23 cellular contexts compared by ENCODE assay signal in genomic region chr10:132225849-132226205, GRCh38. TPM values are rescaled to one million over a fixed set of nuclear protein-coding genes. Genes with fewer than 3 reads are reported as not detected.
DNase-seq lines count a peak whose midpoint lies in the region; ATAC-seq and TF ChIP-seq lines count a peak whose summit lies in the region.
"Had no signal": no experiment of that assay in that cellular context is flagged by ENCODE, and none has a peak within 500 bp of the region (broad histone marks: within the 10 kb centered on the region; RNA-seq: fewer than 3 reads in every experiment).

No MANE protein-coding gene starts in this region.

- no peaks in the 10 kb centered on the region for H3K9me3 ChIP-seq in right atrium auricular region
- no peaks in the 10 kb centered on the region for H3K9me3 ChIP-seq in neuronal stem cell (replicated peaks in 1 of 2; ENCODE audit: control insufficient read depth in 2 of 2, insufficient read depth in 1 of 2, low read depth in 1 of 2, low read length in 2 of 2)
- H3K9me3 ChIP-seq: A549 had no signal

- H3K36me3 Mint-ChIP-seq in CD14-positive monocyte = peaks cover 16 to 40% of the 10 kb centered on the region in 2 donors
- H3K36me3 Mint-ChIP-seq in dendritic cell treated with granulocyte-macrophage colony-stimulating factor and Interleukin-4, amounts not matched to agents 40 ng/mL and 50 ng/mL, for 4 days (ENCODE audit: low read depth) = peaks cover 80% of the 10 kb centered on the region
- H3K36me3 Mint-ChIP-seq: CD4-positive, CD25-positive, alpha-beta regulatory T cell; CD8-positive, alpha-beta memory T cell had no signal

- no peak for ATAC-seq in Right ventricle myocardium inferior
- ATAC-seq: A549 had no signal

- no peak overlapping the region for H2BK12ac ChIP-seq in neuronal stem cell (ENCODE audit: low read length)

- H2BK120ac ChIP-seq in neuronal stem cell (ENCODE audit: low read depth, low read length) = no peak overlapping the region

- TF ChIP-seq CTCF in right atrium auricular region (IDR thresholded peaks at IDR 0.05) (no peak), CD14-positive monocyte (IDR thresholded peaks at IDR 0.05) (no peak)

- H3K36me3 ChIP-seq in right atrium auricular region = no peaks in the 10 kb centered on the region
- H3K36me3 ChIP-seq in neuronal stem cell (replicated peaks in 1 of 2; ENCODE audit: control insufficient read depth in 2 of 2, insufficient read depth in 2 of 2, low read length in 2 of 2) = peaks cover 0 to 2% of the 10 kb centered on the region in 2 donors
- H3K36me3 ChIP-seq: BLaER1 treated with 17β-estradiol and CSF1 and Interleukin-3, amounts not matched to agents 10 nM and 100 nM had no signal

- H2AFZ ChIP-seq in neuronal stem cell (ENCODE audit: low read length) = no peak overlapping the region

- intact Hi-C loops in Right ventricle myocardium inferior (cut with DNase I) = no loop called here
- intact Hi-C loops in CD14-positive monocyte (cut with micrococcal nuclease) = loop anchor here (5.0 to 10.0 kb wide), 3 partner anchors 79 to 409 kb away; partner anchors contain the start of gene STK32C (in 1 of the 2)
- intact Hi-C loops in dendritic cell treated with granulocyte-macrophage colony-stimulating factor and Interleukin-4, amounts not matched to agents 40 ng/mL and 50 ng/mL, for 4 days (cut with micrococcal nuclease) = loop anchor here (10.0 kb wide), 1 partner anchor 409 kb away; no protein-coding TSS in a partner anchor

- no peak overlapping the region for H4K91ac ChIP-seq in neuronal stem cell (ENCODE audit: low read depth, low read length, poor library complexity)

- H3K27ac Mint-ChIP-seq in CD14-positive monocyte = peak overlapping the region in 5 of 7 donors; percentile 69 to 82 (median 77)
- H3K27ac Mint-ChIP-seq in dendritic cell treated with granulocyte-macrophage colony-stimulating factor and Interleukin-4, amounts not matched to agents 40 ng/mL and 50 ng/mL, for 4 days = peak overlapping the region; percentile 82
- H3K27ac Mint-ChIP-seq: B cell; CD4-positive, CD25-positive, alpha-beta regulatory T cell; CD8-positive, alpha-beta memory T cell had no signal

- no peak overlapping the region for H2BK5ac ChIP-seq in neuronal stem cell (ENCODE audit: low read length)

- no peak overlapping the region for H3K4me2 ChIP-seq in neuronal stem cell (ENCODE audit: insufficient read depth, low read length, poor library complexity, severe bottlenecking)
- H3K4me2 ChIP-seq: A549 had no signal

- peak overlapping the region; percentile 63 to 78 for H3K4me3 Mint-ChIP-seq in CD14-positive monocyte
- peak overlapping the region; percentile 51 for H3K4me3 Mint-ChIP-seq in dendritic cell treated with granulocyte-macrophage colony-stimulating factor and Interleukin-4, amounts not matched to agents 40 ng/mL and 50 ng/mL, for 4 days
- H3K4me3 Mint-ChIP-seq: B cell; CD4-positive, alpha-beta memory T cell; CD4-positive, CD25-positive, alpha-beta regulatory T cell; CD8-positive, alpha-beta memory T cell had no signal

- no peak overlapping the region for H2AK5ac ChIP-seq in neuronal stem cell (ENCODE audit: low read depth, low read length)

- peak; percentile 35 for DNase-seq in Right ventricle myocardium inferior (ENCODE audit: missing footprints)
- DNase-seq in right atrium auricular region (ENCODE audit: low spot score) = no peak
- DNase-seq in CD14-positive monocyte (ENCODE audit: low spot score) = no peak
- DNase-seq in neuronal stem cell (ENCODE audit: low spot score) = no peak
- DNase-seq in activated CD4-positive, alpha-beta T cell treated with anti-CD3 and anti-CD28 coated beads, Interleukin-2, amount 50 U/mL, for 4 hours = no peak
- no peak for DNase-seq in EL
- DNase-seq: AML-193; CD4-positive, alpha-beta memory T cell; CD4-positive, CD25-positive, alpha-beta regulatory T cell; CD8-positive, alpha-beta memory T cell; COR-L47; DMS 273 treated with DMSO at 0.1 percent for 48 hours; DMS153; DMS53; DMS79; DND-41; GF-D8 had no signal

- no peak overlapping the region for H3K4ac ChIP-seq in neuronal stem cell (ENCODE audit: low read length)

- no peak overlapping the region for H3K9ac ChIP-seq in neuronal stem cell (ENCODE audit: low read depth, low read length, poor library complexity)
- H3K9ac ChIP-seq: BLaER1 treated with 17β-estradiol and CSF1 and Interleukin-3, amounts not matched to agents 10 nM and 100 nM had no signal

- peak overlapping the region; percentile 7 for H3K18ac ChIP-seq in neuronal stem cell (ENCODE audit: low read length)

- peaks cover 56% of the 10 kb centered on the region for H3K4me1 Mint-ChIP-seq in CD14-positive monocyte
- H3K4me1 Mint-ChIP-seq in dendritic cell treated with granulocyte-macrophage colony-stimulating factor and Interleukin-4, amounts not matched to agents 40 ng/mL and 50 ng/mL, for 4 days (ENCODE audit: low read depth) = peaks cover 1% of the 10 kb centered on the region

- peaks cover 1% of the 10 kb centered on the region for H3K79me1 ChIP-seq in neuronal stem cell (ENCODE audit: low read depth, low read length)

- H3K27me3 ChIP-seq in right atrium auricular region (no peaks in the 10 kb centered on the region), neuronal stem cell (ENCODE audit: control insufficient read depth in 3 of 3, insufficient read depth in 3 of 3, low read depth in 1 of 3, low read length in 3 of 3) (no peaks in the 10 kb centered on the region)

- H2BK15ac ChIP-seq in neuronal stem cell (ENCODE audit: low read length) = no peak overlapping the region

- H3K27ac ChIP-seq in right atrium auricular region (no peak overlapping the region), neuronal stem cell (replicated peaks; ENCODE audit: low read length) (no peak overlapping the region)
- H3K27ac ChIP-seq: 22Rv1; A549; BLaER1 treated with 17β-estradiol and CSF1 and Interleukin-3, amounts not matched to agents 10 nM and 100 nM; C4-2B had no signal

- no CpG with 5 or more reads among the region's 8 CpGs for WGBS in neuronal stem cell (ENCODE audit: extremely low coverage in 2 of 2, insufficient read length in 2 of 2, insufficient replicate concordance in 1 of 2), 2 donors

- H4K8ac ChIP-seq in neuronal stem cell (ENCODE audit: low read depth, low read length) = no peak overlapping the region

- no peak overlapping the region for H3K14ac ChIP-seq in neuronal stem cell (ENCODE audit: low read length)

- no peak overlapping the region for H3K4me3 ChIP-seq in right atrium auricular region
- no peak overlapping the region for H3K4me3 ChIP-seq in neuronal stem cell (ENCODE audit: low read length in 2 of 2)
- H3K4me3 ChIP-seq: A549; BLaER1 treated with 17β-estradiol and CSF1 and Interleukin-3, amounts not matched to agents 10 nM and 100 nM had no signal

- H3K9me3 Mint-ChIP-seq in CD14-positive monocyte = peaks cover 0 to 2% (median 0%) of the 10 kb centered on the region in 7 donors
- no peaks in the 10 kb centered on the region for H3K9me3 Mint-ChIP-seq in dendritic cell treated with granulocyte-macrophage colony-stimulating factor and Interleukin-4, amounts not matched to agents 40 ng/mL and 50 ng/mL, for 4 days
- H3K9me3 Mint-ChIP-seq: CD4-positive, alpha-beta memory T cell; CD4-positive, CD25-positive, alpha-beta regulatory T cell; CD8-positive, alpha-beta memory T cell had no signal

- no peak overlapping the region for H3K23ac ChIP-seq in neuronal stem cell (ENCODE audit: low read depth, low read length, poor library complexity)

- peaks cover 4 to 6% (median 6%) of the 10 kb centered on the region in 3 donors for H3K27me3 Mint-ChIP-seq in CD14-positive monocyte (ENCODE audit: low read depth in 3 of 3)
- no peaks in the 10 kb centered on the region for H3K27me3 Mint-ChIP-seq in dendritic cell treated with granulocyte-macrophage colony-stimulating factor and Interleukin-4, amounts not matched to agents 40 ng/mL and 50 ng/mL, for 4 days
- H3K27me3 Mint-ChIP-seq: B cell; CD4-positive, alpha-beta memory T cell; CD4-positive, CD25-positive, alpha-beta regulatory T cell; CD8-positive, alpha-beta memory T cell had no signal

- H3K4me1 ChIP-seq in right atrium auricular region (peaks cover 0 to 4% of the 10 kb centered on the region in 2 donors), neuronal stem cell (ENCODE audit: control insufficient read depth in 2 of 2, insufficient read depth in 1 of 2, low read depth in 1 of 2, low read length in 2 of 2) (peaks cover 2 to 5% of the 10 kb centered on the region in 2 donors)

RNA-seq across cellular contexts. Expression of gene DPYSL4, which starts 39.1 kb away (rescaled TPM):
- total RNA-seq in Right ventricle myocardium inferior = 24.9 TPM
- 1 to 10 TPM; 3.4 to 4.1 TPM for total RNA-seq in right atrium auricular region
- not detected for polyA plus RNA-seq in CD14-positive monocyte
- 27.1 TPM for polyA plus RNA-seq in neuronal stem cell (2013, experiment 1 of 2)
- 25.4 TPM for polyA plus RNA-seq in neuronal stem cell (2013, experiment 2 of 2)
- polyA plus RNA-seq: CD8-positive, alpha-beta memory T cell had no signal
